Comparison of ENCODE assay signal across 9 cellular contexts in the genomic region with DNA sequence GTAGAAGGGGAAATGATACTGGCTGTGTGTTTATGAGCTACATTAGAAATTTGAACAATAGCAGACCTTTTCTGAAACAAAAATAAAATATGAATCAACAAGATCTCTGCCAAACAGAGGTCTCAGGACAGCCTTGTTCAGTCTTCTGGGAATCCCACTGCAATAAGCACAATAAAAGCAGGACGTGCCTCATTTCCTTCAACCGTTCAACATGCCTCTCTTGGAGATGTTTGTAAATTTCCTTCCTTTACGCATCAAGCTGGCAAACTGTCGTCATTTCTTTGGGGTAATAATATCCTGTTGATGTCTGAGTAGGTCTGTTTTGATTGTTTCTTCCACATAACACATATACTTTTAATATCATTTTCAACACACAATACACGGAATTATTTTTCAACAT.
DNase-seq lines count a peak whose midpoint lies in the region; ATAC-seq and TF ChIP-seq lines count a peak whose summit lies in the region.
"Had no signal": no experiment of that assay in that cellular context is flagged by ENCODE, and none has a peak within 500 bp of the region (broad histone marks: within the 10 kb centered on the region; RNA-seq: fewer than 3 reads in every experiment).

No MANE protein-coding gene starts in this region.

- 32 to 46% methylated on average over 5 of the region's 5 CpGs for WGBS in esophagus squamous epithelium, 2 donors

- no peak overlapping the region for H2AFZ ChIP-seq in OCI-LY3 (ENCODE audit: low read depth, low read length)
- no peak overlapping the region for H2AFZ ChIP-seq in MM.1S (ENCODE audit: low read length)

- no peaks in the 10 kb centered on the region for H3K9me3 ChIP-seq in OCI-LY3 (ENCODE audit: insufficient read depth, low read length)
- no peaks in the 10 kb centered on the region for H3K9me3 ChIP-seq in esophagus squamous epithelium
- no peaks in the 10 kb centered on the region for H3K9me3 ChIP-seq in MM.1S (replicated peaks; ENCODE audit: insufficient read depth, low read length)
- no peaks in the 10 kb centered on the region for H3K9me3 ChIP-seq in Caco-2

- intact Hi-C loops in esophagus squamous epithelium (cut with DNase I), result no loop called here
- intact Hi-C loops in Caco-2 (cut with micrococcal nuclease; ENCODE audit: unreplicated experiment), result loop anchor here (5.0 kb wide), 1 partner anchor 236 kb away; no protein-coding TSS in a partner anchor

- no peaks in the 10 kb centered on the region for H3K9me3 Mint-ChIP-seq in Caco-2 (ENCODE audit: unreplicated experiment)

- no peaks in the 10 kb centered on the region for H3K36me3 Mint-ChIP-seq in Caco-2 (ENCODE audit: insufficient read depth, unreplicated experiment)

- DNase-seq in DMS79 (lab: John Stamatoyannopoulos, UW) (peak; percentile 36), esophagus squamous epithelium (lab: John Stamatoyannopoulos, UW) (no peak), omental fat pad (ENCODE audit: low spot score) (no peak), MM.1S (no peak), Caco-2 (no peak), COLO829 (ENCODE audit: low spot score) (no peak)
- DNase-seq: NCI-H146 had no signal

- H3F3A ChIP-seq in MM.1S (ENCODE audit: insufficient read depth, low read length), result no peaks in the 10 kb centered on the region

- TF ChIP-seq POLR2A in esophagus squamous epithelium (IDR thresholded peaks at IDR 0.05), result peak in 1 of 4 donors; percentile 19

- H3K9me2 ChIP-seq in MM.1S (replicated peaks; ENCODE audit: insufficient read depth, low read length), result no peaks in the 10 kb centered on the region

- BruUV-seq in Caco-2 (replicated peaks; lab: Mats Ljungman, UMichigan), result no TSS peak

- ATAC-seq in omental fat pad (ENCODE audit: low FRiP score) (peak; percentile 55), HG03571 (IDR thresholded peaks at IDR 0.05; ENCODE audit: unreplicated experiment) (no peak)

- POLR2A ChIA-PET in Caco-2 (lab: Charles Lee), result no interaction called here

- no peak overlapping the region for H3K9ac ChIP-seq in OCI-LY3 (ENCODE audit: low read length)
- no peak overlapping the region for H3K9ac ChIP-seq in MM.1S (ENCODE audit: low read length)

- no peak overlapping the region for H3K4me3 Mint-ChIP-seq in Caco-2 (ENCODE audit: unreplicated experiment)

- peaks cover 100% of the 10 kb centered on the region for H3K79me2 ChIP-seq in OCI-LY3 (ENCODE audit: low read length)
- no peaks in the 10 kb centered on the region for H3K79me2 ChIP-seq in MM.1S (ENCODE audit: low read length)

- peaks cover 99% of the 10 kb centered on the region for H4K20me1 ChIP-seq in OCI-LY3 (ENCODE audit: insufficient read depth, low read length)
- no peaks in the 10 kb centered on the region for H4K20me1 ChIP-seq in MM.1S (ENCODE audit: insufficient read depth, low read length)

- H3K36me3 ChIP-seq in OCI-LY3 (replicated peaks; ENCODE audit: low read depth, low read length), result peaks cover 81% of the 10 kb centered on the region
- no peaks in the 10 kb centered on the region for H3K36me3 ChIP-seq in esophagus squamous epithelium
- H3K36me3 ChIP-seq in MM.1S (replicated peaks; ENCODE audit: insufficient read depth, low read length), result no peaks in the 10 kb centered on the region
- no peaks in the 10 kb centered on the region for H3K36me3 ChIP-seq in Caco-2 (ENCODE audit: control insufficient read depth, insufficient read depth, low read length)

- peaks cover 74% of the 10 kb centered on the region for H3K4me1 ChIP-seq in OCI-LY3 (ENCODE audit: low read length)
- H3K4me1 ChIP-seq in esophagus squamous epithelium, result peaks cover 0 to 18% (median 8%) of the 10 kb centered on the region in 3 donors
- H3K4me1 ChIP-seq in MM.1S (ENCODE audit: low read length), result no peaks in the 10 kb centered on the region
- peaks cover 29% of the 10 kb centered on the region for H3K4me1 ChIP-seq in Caco-2

- no peaks in the 10 kb centered on the region for H3K4me1 Mint-ChIP-seq in Caco-2 (ENCODE audit: low read depth, unreplicated experiment)

- H3K27me3 ChIP-seq in OCI-LY3 (ENCODE audit: low read depth, low read length) (no peaks in the 10 kb centered on the region), esophagus squamous epithelium (no peaks in the 10 kb centered on the region), MM.1S (replicated peaks; ENCODE audit: insufficient read depth, low read length) (no peaks in the 10 kb centered on the region), Caco-2 (replicated peaks; ENCODE audit: control insufficient read depth, insufficient read depth, low read length) (no peaks in the 10 kb centered on the region)

- H3K4me3 ChIP-seq in OCI-LY3 (ENCODE audit: low read length) (peak overlapping the region; percentile 7), esophagus squamous epithelium (peak overlapping the region in 2 of 4 donors; percentile 16 to 50), MM.1S (ENCODE audit: low read length) (no peak overlapping the region), Caco-2 (ENCODE audit: low read depth, low read length) (no peak overlapping the region)

- H3K27ac ChIP-seq in OCI-LY3 (ENCODE audit: low read length) (peak overlapping the region; percentile 27), esophagus squamous epithelium (peak overlapping the region; percentile 25 to 80 (median 77)), MM.1S (ENCODE audit: low read length) (no peak overlapping the region)

- peak overlapping the region; percentile 51 for H3K4me2 ChIP-seq in OCI-LY3 (ENCODE audit: low read length)
- no peak overlapping the region for H3K4me2 ChIP-seq in MM.1S (ENCODE audit: low read depth, low read length)

- TF ChIP-seq CTCF in OCI-LY3 (IDR thresholded peaks at IDR 0.05; ENCODE audit: low read depth, low read length), result no peak
- TF ChIP-seq CTCF in esophagus squamous epithelium (IDR thresholded peaks at IDR 0.05), result no peak
- no peak for TF ChIP-seq CTCF in omental fat pad (IDR thresholded peaks at IDR 0.05)
- no peak for TF ChIP-seq CTCF in MM.1S (IDR thresholded peaks at IDR 0.05; ENCODE audit: low read length)
- TF ChIP-seq CTCF in Caco-2 (IDR thresholded peaks at IDR 0.05; ENCODE audit: insufficient read depth in 1 of 2, low read depth in 1 of 2, low read length in 1 of 2, severe bottlenecking in 1 of 2, unreplicated experiment in 1 of 2), result no peak

- no peaks in the 10 kb centered on the region for H3K27me3 Mint-ChIP-seq in Caco-2 (ENCODE audit: insufficient read depth, unreplicated experiment)

- H3K27ac Mint-ChIP-seq in Caco-2 (ENCODE audit: unreplicated experiment), result no peak overlapping the region

- CTCF ChIA-PET in Caco-2 (lab: Charles Lee), result no interaction called here
